In the genomic region with DNA sequence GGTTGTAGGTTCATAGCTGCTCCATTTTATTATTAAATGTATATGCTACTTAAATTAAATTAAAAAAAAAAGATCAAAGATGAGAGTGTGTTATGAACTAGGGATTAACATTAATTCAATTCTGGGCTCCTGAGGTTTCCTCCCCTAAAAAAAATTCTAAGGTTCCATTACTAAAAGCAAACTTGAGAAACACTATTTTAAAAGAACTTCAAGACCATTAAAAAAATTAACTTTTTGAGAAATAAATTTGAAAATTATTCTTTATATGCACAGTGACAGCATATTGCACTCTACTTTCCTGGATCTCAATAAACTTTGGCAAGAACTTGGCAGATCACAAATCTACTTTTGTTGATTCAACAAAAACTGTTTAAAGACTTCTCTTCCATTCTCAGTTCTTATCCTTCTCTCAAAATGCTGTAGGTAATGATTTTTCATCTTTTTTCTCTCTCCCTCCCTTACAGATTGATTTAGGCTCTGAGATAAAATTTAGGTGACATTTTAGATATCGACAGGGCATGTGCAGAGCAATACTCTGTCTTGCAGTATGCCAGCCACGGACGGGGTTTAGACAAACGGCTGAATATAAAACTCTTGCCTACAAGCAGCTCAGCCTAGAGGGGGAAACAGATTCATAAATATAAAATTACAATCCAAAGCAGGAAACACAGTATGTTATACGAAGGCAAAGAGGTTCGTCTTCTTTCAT, we compare ENCODE assay signal across 8 cellular contexts. TPM values are rescaled to one million over a fixed set of nuclear protein-coding genes. Genes with fewer than 3 reads are reported as not detected.
A peak's percentile ranks its signal among the peaks of the same experiment; 100 is the strongest.
DNase-seq lines count a peak whose midpoint lies in the region; ATAC-seq, FAIRE-seq and TF ChIP-seq lines count a peak whose summit lies in the region.

No MANE protein-coding gene starts in this region.

- no peaks in the 10 kb centered on the region for H3F3A ChIP-seq in neural cell (ENCODE audit: insufficient read depth, low read length, poor library complexity, severe bottlenecking)

- H3K36me3 ChIP-seq in OCI-LY7 (ENCODE audit: insufficient read depth, low read length) (peaks cover 22% of the 10 kb centered on the region), endothelial cell of umbilical vein (ENCODE audit: control insufficient read depth in 2 of 2, extremely low read depth in 1 of 2, insufficient read depth in 2 of 2, low read length in 2 of 2) (no peaks in the 10 kb centered on the region), neural cell (ENCODE audit: insufficient read depth, low read length) (no peaks in the 10 kb centered on the region)

- no peak for TF ChIP-seq CTCF in OCI-LY7 (conservative IDR thresholded peaks at IDR 0.05; ENCODE audit: low read length)
- TF ChIP-seq CTCF in endothelial cell of umbilical vein (IDR thresholded peaks at IDR 0.05; ENCODE audit: extremely low read depth in 1 of 2, insufficient read depth in 1 of 2, low read depth in 1 of 2, low read length in 2 of 2), result no peak
- TF ChIP-seq CTCF in neural cell (IDR thresholded peaks at IDR 0.05; ENCODE audit: poor library complexity, severe bottlenecking), result no peak

- H3K4me3 ChIP-seq in OCI-LY7 (ENCODE audit: low read depth, low read length, poor library complexity, severe bottlenecking), result peak overlapping the region; percentile 90
- H3K4me3 ChIP-seq in endothelial cell of umbilical vein (replicated peaks in 1 of 3; ENCODE audit: insufficient read depth in 1 of 3, low read depth in 1 of 3, low read length in 3 of 3), result peak overlapping the region; percentile 28 to 85 (median 81)
- H3K4me3 ChIP-seq in neural cell (ENCODE audit: low read length), result peak overlapping the region; percentile 87

- H3K27me3 ChIP-seq in endothelial cell of umbilical vein (ENCODE audit: control insufficient read depth in 2 of 2, insufficient read depth in 2 of 2, low read length in 2 of 2) (peaks cover 0 to 3% of the 10 kb centered on the region in 2 experiments), neural cell (ENCODE audit: insufficient read depth, low read depth, low read length) (no peaks in the 10 kb centered on the region)

- intact Hi-C loops in OCI-LY7 (cut with micrococcal nuclease; ENCODE audit: unreplicated experiment), result loop anchor here (2.0 to 10.0 kb wide), 5 partner anchors 188 to 1060 kb away; a partner anchor contains a TSS
- intact Hi-C loops in endothelial cell of umbilical vein (cut with micrococcal nuclease), result loop anchor here (1.0 to 5.0 kb wide), 6 partner anchors 148 to 423 kb away; a partner anchor contains a TSS

- H3K9me1 ChIP-seq in endothelial cell of umbilical vein (replicated peaks; ENCODE audit: control insufficient read depth, extremely low read depth, insufficient read depth, low read length), result no peaks in the 10 kb centered on the region

- H3K9me3 ChIP-seq in OCI-LY7 (ENCODE audit: low read length) (no peaks in the 10 kb centered on the region), endothelial cell of umbilical vein (replicated peaks; ENCODE audit: control insufficient read depth, insufficient read depth, low read length) (no peaks in the 10 kb centered on the region), neural cell (ENCODE audit: low read length) (no peaks in the 10 kb centered on the region)

- H3K4me2 ChIP-seq in OCI-LY7 (ENCODE audit: low read length) (peak overlapping the region; percentile 71), endothelial cell of umbilical vein (ENCODE audit: insufficient read depth, low read length) (peak overlapping the region; percentile 96), neural cell (ENCODE audit: low read length) (peak overlapping the region; percentile 87)

- POLR2A ChIA-PET in OCI-LY7 (lab: Charles Lee) (interaction anchor here (0.6 to 2.8 kb wide), 6 partner anchors 11 to 1428 kb away, joined by 3 to 23 read pairs (median 4); a partner anchor contains a TSS), endothelial cell of umbilical vein (lab: Charles Lee) (interaction anchor here (0.6 kb wide), 1 partner anchor 29 kb away, joined by 12 read pairs; a partner anchor contains a TSS)

- H3K27ac ChIP-seq in OCI-LY7 (ENCODE audit: low read depth, low read length, poor library complexity, severe bottlenecking) (peak overlapping the region; percentile 42), endothelial cell of umbilical vein (ENCODE audit: insufficient read depth, low read depth, low read length) (peak overlapping the region; percentile 34), neural cell (ENCODE audit: low read length) (peak overlapping the region; percentile 48)

- H3K9ac ChIP-seq in endothelial cell of umbilical vein (replicated peaks; ENCODE audit: extremely low read depth, insufficient read depth, low read length), result peak overlapping the region; percentile 80
- H3K9ac ChIP-seq in neural cell (ENCODE audit: low read length), result peak overlapping the region; percentile 55

- H4K20me1 ChIP-seq in OCI-LY7 (ENCODE audit: insufficient read depth, low read length), result peaks cover 27% of the 10 kb centered on the region
- H4K20me1 ChIP-seq in endothelial cell of umbilical vein (replicated peaks; ENCODE audit: control insufficient read depth, extremely low read depth, insufficient read depth, low read length), result no peaks in the 10 kb centered on the region
- H4K20me1 ChIP-seq in neural cell (ENCODE audit: insufficient read depth), result no peaks in the 10 kb centered on the region

- dilution Hi-C loops in endothelial cell of umbilical vein (cut with MboI; ENCODE audit: extremely low pct_ligation_motif_present, low sequenced_read_pairs), result no loop called here

- ATAC-seq in GM18861 (IDR thresholded peaks at IDR 0.05; ENCODE audit: unreplicated experiment) (peak; percentile 27), HG02588 (IDR thresholded peaks at IDR 0.05; ENCODE audit: unreplicated experiment) (peak; percentile 30)

- no peak for FAIRE-seq in endothelial cell of umbilical vein (lab: Jason Lieb, UNC)

- H3K79me2 ChIP-seq in OCI-LY7 (ENCODE audit: insufficient read depth, low read depth, low read length) (peaks cover 41% of the 10 kb centered on the region), endothelial cell of umbilical vein (ENCODE audit: control insufficient read depth, insufficient read depth, low read length) (peaks cover 33% of the 10 kb centered on the region), neural cell (replicated peaks; ENCODE audit: insufficient read depth, low read length) (peaks cover 13% of the 10 kb centered on the region)

- TF ChIP-seq POLR2A in endothelial cell of umbilical vein (IDR thresholded peaks at IDR 0.05; ENCODE audit: low read depth, low read length), result no peak

- TF ChIP-seq EP300 in neural cell (conservative IDR thresholded peaks at IDR 0.05; ENCODE audit: poor library complexity, severe bottlenecking), result no peak

- no peak for TF ChIP-seq RAD21 in neural cell (conservative IDR thresholded peaks at IDR 0.05)

- TSS peak; percentile 94 for BruUV-seq in OCI-LY7 (replicated peaks; lab: Mats Ljungman, UMichigan)
- BruUV-seq in endothelial cell of umbilical vein (replicated peaks; lab: Mats Ljungman, UMichigan), result TSS peak; percentile 31

- no peaks in the 10 kb centered on the region for H3K9me2 ChIP-seq in OCI-LY7 (ENCODE audit: insufficient read depth, low read length)
- H3K9me2 ChIP-seq in neural cell (ENCODE audit: insufficient read depth, low read length), result no peaks in the 10 kb centered on the region

- H3K4me1 ChIP-seq in OCI-LY7 (ENCODE audit: insufficient read depth, low read length, poor library complexity, severe bottlenecking) (peaks cover 21% of the 10 kb centered on the region), endothelial cell of umbilical vein (ENCODE audit: control insufficient read depth, extremely low read depth, insufficient read depth, low read length) (peaks cover 22% of the 10 kb centered on the region)

- peak overlapping the region; percentile 94 for H2AFZ ChIP-seq in OCI-LY7 (ENCODE audit: low read length)
- H2AFZ ChIP-seq in endothelial cell of umbilical vein (ENCODE audit: low read depth, low read length), result peak overlapping the region; percentile 68
- peak overlapping the region; percentile 23 for H2AFZ ChIP-seq in neural cell (ENCODE audit: low read depth, low read length)

- DNase-seq in OCI-LY7 (ENCODE audit: low spot score) (no peak), endothelial cell of umbilical vein (ENCODE audit: low read depth, low spot score) (no peak), HCEC 1CT (no peak), NCI-H1105 (lab: John Stamatoyannopoulos, UW) (no peak), H4 (ENCODE audit: low spot score) (no peak)

- CTCF ChIA-PET in OCI-LY7 (lab: Charles Lee; ENCODE audit: unreplicated experiment) (interaction anchor here (0.7 to 1.0 kb wide), 2 partner anchors 13 to 321 kb away, joined by 3 to 4 read pairs; no protein-coding TSS in a partner anchor), endothelial cell of umbilical vein (lab: Charles Lee) (interaction anchor here (0.6 to 2.4 kb wide), 5 partner anchors 20 to 423 kb away, joined by 3 to 10 read pairs (median 4); a partner anchor contains a TSS)

TF ChIP-seq in neural cell, 6 proteins besides CTCF, POLR2A, EP300 and RAD21 (continues in another document):
- no peak for TF ChIP-seq TAF1 (IDR thresholded peaks at IDR 0.05; ENCODE audit: low read depth)

RNA-seq across cellular contexts. Expression of a gene that starts 0.6 kb away (rescaled TPM):
- total RNA-seq in OCI-LY7 (2014; rRNA removed; shearing (Covaris generic)), result 23.2 and 32.7 TPM in 2 replicates
- total RNA-seq in OCI-LY7 (2022) (21.3 and 21.8 TPM in 2 replicates), endothelial cell of umbilical vein (5.1 and 5.3 TPM in 2 replicates)
- polyA plus RNA-seq in endothelial cell of umbilical vein (2.3 and 2.4 TPM in 2 replicates), neural cell (3.8 and 5.1 TPM in 2 replicates)
- 1.8 and 1.9 TPM in 2 replicates for polyA plus RNA-seq in endothelial cell of umbilical vein (2011; cell fraction: cytosol; rRNA removed)
- 2.0 and 2.1 TPM in 2 replicates for polyA plus RNA-seq in endothelial cell of umbilical vein (2011; cell fraction: nucleus; rRNA removed)
- polyA plus RNA-seq in endothelial cell of umbilical vein (2012), result 3.9 and 4.7 TPM in 2 replicates
- polyA minus RNA-seq in endothelial cell of umbilical vein (5.5 and 8.1 TPM in 2 replicates), neural cell (14.0 and 14.1 TPM in 2 replicates)
- 8.4 TPM for polyA minus RNA-seq in endothelial cell of umbilical vein (2011; cell fraction: cytosol; rRNA and poly(A)+ RNA removed)
- polyA minus RNA-seq in endothelial cell of umbilical vein (2011; cell fraction: nucleus; rRNA and poly(A)+ RNA removed), result 3.8 and 4.6 TPM in 2 replicates
- 1.7 and 4.1 TPM in 2 replicates for total RNA-seq in H4 (2014; rRNA removed; shearing (Covaris generic))

RNA-seq across cellular contexts. Expression of a gene that starts 29.2 kb away (rescaled TPM):
- not detected in 2 replicates for total RNA-seq in OCI-LY7 (2014; rRNA removed; shearing (Covaris generic))
- total RNA-seq in OCI-LY7 (2022) (not detected in 2 replicates), endothelial cell of umbilical vein (8.0 and 9.9 TPM in 2 replicates)
- polyA plus RNA-seq in endothelial cell of umbilical vein (5.0 and 6.1 TPM in 2 replicates), neural cell (0.06 TPM in 2 replicates)
- polyA plus RNA-seq in endothelial cell of umbilical vein (2011; cell fraction: cytosol; rRNA removed), result 6.6 and 7.2 TPM in 2 replicates
- 6.0 and 8.4 TPM in 2 replicates for polyA plus RNA-seq in endothelial cell of umbilical vein (2011; cell fraction: nucleus; rRNA removed)
- polyA plus RNA-seq in endothelial cell of umbilical vein (2012), result 1.3 TPM in 2 replicates
- polyA minus RNA-seq in endothelial cell of umbilical vein (12.5 and 13.3 TPM in 2 replicates), neural cell (0.35 and 0.49 TPM in 2 replicates)
- polyA minus RNA-seq in endothelial cell of umbilical vein (2011; cell fraction: cytosol; rRNA and poly(A)+ RNA removed), result not detected
- polyA minus RNA-seq in endothelial cell of umbilical vein (2011; cell fraction: nucleus; rRNA and poly(A)+ RNA removed), result 8.1 and 10.1 TPM in 2 replicates
- 0.33 and 1.5 TPM in 2 replicates for total RNA-seq in H4 (2014; rRNA removed; shearing (Covaris generic))

Comparison
In these comparisons a context has a peak if more than half of its experiments do, and no peak if none do; other contexts are left out.
1. H2AFZ ChIP-seq: peak in every context shown above with its lines; median percentile 94 in OCI-LY7; 68 in endothelial cell of umbilical vein; 23 in neural cell.